In the genomic region with DNA sequence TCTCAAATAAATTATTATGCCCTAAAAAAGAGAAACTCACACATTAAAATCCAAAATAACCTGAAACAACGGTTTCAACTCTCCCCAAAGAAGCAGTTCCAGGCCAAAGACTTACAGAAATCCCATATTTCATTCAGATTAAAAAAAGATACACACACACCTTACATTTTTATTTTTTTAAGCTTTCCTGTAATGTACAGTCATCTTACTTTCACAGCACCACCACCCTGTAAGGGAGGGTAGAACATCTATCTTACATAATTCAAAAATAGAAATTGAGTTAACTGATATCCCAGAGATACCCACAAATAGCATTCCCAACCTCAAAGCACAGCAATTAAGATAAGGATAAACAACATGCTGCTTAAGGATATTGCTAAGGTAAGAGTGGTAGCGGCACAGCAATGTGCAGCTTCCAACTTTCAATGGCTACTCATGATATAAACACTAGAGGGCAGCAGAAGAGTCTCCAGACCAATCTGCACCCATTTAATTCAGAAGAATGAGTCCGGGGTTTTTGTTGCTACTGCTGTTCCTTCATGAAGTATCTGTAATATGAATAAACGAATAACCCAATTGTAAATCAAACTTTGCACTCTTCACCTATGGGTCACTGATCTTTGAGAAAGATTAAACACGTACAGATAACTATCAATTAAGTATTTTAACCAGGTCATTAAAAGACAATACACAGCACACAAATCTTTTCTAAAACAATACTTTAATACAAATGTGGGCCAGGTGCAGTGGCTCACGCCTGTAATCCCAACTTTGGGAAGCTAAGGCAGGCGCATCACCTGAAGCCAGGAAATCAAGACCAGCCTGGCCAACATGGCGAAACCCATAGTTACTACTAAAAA, we compare ENCODE assay signal across 8 cellular contexts. TPM values are rescaled to one million over a fixed set of nuclear protein-coding genes. Genes with fewer than 3 reads are reported as not detected.
DNase-seq lines count a peak whose midpoint lies in the region; ATAC-seq and TF ChIP-seq lines count a peak whose summit lies in the region.

No MANE protein-coding gene starts in this region.

- no peak for DNase-seq in AG04449 (ENCODE audit: low read depth, low spot score)
- DNase-seq in GM12864 (ENCODE audit: low read depth), result no peak
- peak; percentile 6 for DNase-seq in NCI-H2196 treated with DMSO at 0.1 percent for 48 hours (lab: John Stamatoyannopoulos, UW; ENCODE audit: unreplicated experiment)
- peak; percentile 40 for DNase-seq in left kidney (ENCODE audit: low read depth, low spot score)
- DNase-seq in aorta, result no peak

- H3K4me3 ChIP-seq in AG04449 (ENCODE audit: low read depth, low read length), result no peak overlapping the region
- no peak overlapping the region for H3K4me3 ChIP-seq in GM12864 (ENCODE audit: low read depth, low read length)
- H3K4me3 ChIP-seq in aorta (ENCODE audit: low read length in 2 of 2), result no peak overlapping the region

- TF ChIP-seq CTCF in AG04449 (IDR thresholded peaks at IDR 0.05; ENCODE audit: insufficient read depth, low read length, missing control alignments), result peak; percentile 39
- peak; percentile 69 for TF ChIP-seq CTCF in GM12864 (IDR thresholded peaks at IDR 0.05; ENCODE audit: low read depth, low read length, missing control alignments)
- peak; percentile 34 to 62 for TF ChIP-seq CTCF in brain (conservative IDR thresholded peaks at IDR 0.05)

- intact Hi-C loops in aorta (cut with DNase I), result loop anchor here (10.0 kb wide), 2 partner anchors 139 to 339 kb away; no protein-coding TSS in a partner anchor

- no peaks in the 10 kb centered on the region for H3K27me3 ChIP-seq in aorta (ENCODE audit: control insufficient read depth in 1 of 2, insufficient read depth in 2 of 2, low read length in 1 of 2)

- H3K9me3 ChIP-seq in aorta (ENCODE audit: control insufficient read depth, low read length), result no peaks in the 10 kb centered on the region

- H3K27ac Mint-ChIP-seq in brain, result peak overlapping the region in 2 of 5 experiments; percentile 2 to 57

- no peaks in the 10 kb centered on the region for H3K27me3 Mint-ChIP-seq in brain

- H3K4me1 Mint-ChIP-seq in brain, result peaks cover 21% of the 10 kb centered on the region

- POLR2A ChIA-PET in AG04449 (lab: Yijun Ruan, JAX), result interaction anchor here (0.8 kb wide), 1 partner anchor 61 kb away, joined by 3 read pairs; the partner anchor contains the start of gene NFU1

- H3K36me3 ChIP-seq in aorta (ENCODE audit: control insufficient read depth in 1 of 2, insufficient read depth in 2 of 2, low read length in 1 of 2), result peaks cover 4 to 6% of the 10 kb centered on the region in 2 donors

- peak; percentile 81 for ATAC-seq in aorta (ENCODE audit: low FRiP score)
- no peak for ATAC-seq in GM18502 (IDR thresholded peaks at IDR 0.05; ENCODE audit: poor library complexity, unreplicated experiment)
- ATAC-seq in HG03025 (IDR thresholded peaks at IDR 0.05; ENCODE audit: low FRiP score, unreplicated experiment), result no peak

- H3K27ac ChIP-seq in aorta (ENCODE audit: low read depth in 1 of 2, low read length in 2 of 2), result no peak overlapping the region

- H3K9me3 Mint-ChIP-seq in brain, result peaks cover 0 to 3% (median 2%) of the 10 kb centered on the region in 5 experiments

- no peaks in the 10 kb centered on the region for H3K4me1 ChIP-seq in aorta (ENCODE audit: control insufficient read depth in 1 of 2, insufficient read depth in 2 of 2, low read length in 2 of 2)

- H3K36me3 Mint-ChIP-seq in brain, result peaks cover 67% of the 10 kb centered on the region

- H3K4me3 Mint-ChIP-seq in brain, result no peak overlapping the region

- 62 to 66% methylated on average over 8 of the region's 8 CpGs for WGBS in aorta, 2 donors

- CTCF ChIA-PET in AG04449 (lab: Yijun Ruan, JAX), result interaction anchor here (0.6 to 5.0 kb wide), 16 partner anchors 9 to 269 kb away, joined by 3 to 32 read pairs (median 4); partner anchors contain the start of genes GFPT1 and NFU1

RNA-seq across cellular contexts. Expression of gene GFPT1, which starts 11.3 kb away (rescaled TPM):
- 11.6 TPM for polyA plus RNA-seq in brain (ENCODE audit: insufficient read depth, low read depth, low replicate concordance)
- 10 to 100 TPM; 67.8 to 95.9 TPM for total RNA-seq in aorta
- 10 to 100 TPM; 14.8 to 15.4 TPM for polyA plus RNA-seq in aorta

Comparison
In these comparisons a context has a peak if more than half of its experiments do, and no peak if none do; other contexts are left out.
1. DNase-seq: peak in NCI-H2196 treated with DMSO at 0.1 percent for 48 hours (single experiment) and left kidney (single experiment); none in AG04449 (single experiment), GM12864 (single experiment) and aorta (0 of 2).
2. Peak in every context shown above with its lines, with median percentiles within 50 percentile points of each other: CTCF ChIP-seq.